9 cellular contexts compared by ENCODE assay signal in genomic region chr1:27575861-27576331, GRCh38. TPM values are rescaled to one million over a fixed set of nuclear protein-coding genes. Genes with fewer than 3 reads are reported as not detected.
A peak's percentile ranks its signal among the peaks of the same experiment; 100 is the strongest.
DNase-seq lines count a peak whose midpoint lies in the region; ATAC-seq, FAIRE-seq and TF ChIP-seq lines count a peak whose summit lies in the region.
"Had no signal": no experiment of that assay in that cellular context is flagged by ENCODE, and none has a peak within 500 bp of the region (broad histone marks: within the 10 kb centered on the region; RNA-seq: fewer than 3 reads in every experiment).

No MANE protein-coding gene starts in this region.

- intact Hi-C loops in CD8-positive, alpha-beta T cell (cut with DNase I, micrococcal nuclease): no loop called here
- intact Hi-C loops in mammary epithelial cell (cut with micrococcal nuclease): loop anchor here (1.0 kb wide), 2 partner anchors 19 to 23 kb away; no protein-coding TSS in a partner anchor
- intact Hi-C loops in stomach (cut with DNase I; ENCODE audit: low total_unique reads): no loop called here

- H3K9me3 ChIP-seq in CD8-positive, alpha-beta T cell (ENCODE audit: low read length): no peaks in the 10 kb centered on the region
- H3K9me3 ChIP-seq in mammary epithelial cell (replicated peaks; ENCODE audit: insufficient read depth, low read length) (no peaks in the 10 kb centered on the region), stomach (no peaks in the 10 kb centered on the region)

- peak overlapping the region; percentile 22 for H3K4me3 Mint-ChIP-seq in CD8-positive, alpha-beta T cell

- dilution Hi-C loops in mammary epithelial cell (cut with HindIII; ENCODE audit: low sequenced_read_pairs): loop anchor here (5.0 kb wide), 1 partner anchor 76 kb away; no protein-coding TSS in a partner anchor

- H3K27ac ChIP-seq in CD8-positive, alpha-beta T cell (ENCODE audit: low read depth, low read length): no peak overlapping the region
- H3K27ac ChIP-seq in mammary epithelial cell (ENCODE audit: insufficient read depth, low read depth, low read length) (no peak overlapping the region), stomach (peak overlapping the region; percentile 85 to 97 (median 95))

- H3K27me3 ChIP-seq in CD8-positive, alpha-beta T cell (ENCODE audit: insufficient read depth, low read length): no peaks in the 10 kb centered on the region
- H3K27me3 ChIP-seq in mammary epithelial cell (ENCODE audit: insufficient read depth, low read length) (no peaks in the 10 kb centered on the region), stomach (peaks cover 0 to 10% (median 0%) of the 10 kb centered on the region in 3 donors)

- H3K4me1 ChIP-seq in CD8-positive, alpha-beta T cell (ENCODE audit: insufficient read depth, low read length): no peaks in the 10 kb centered on the region
- peaks cover 62% of the 10 kb centered on the region for H3K4me1 ChIP-seq in mammary epithelial cell (ENCODE audit: insufficient read depth, low read length)
- peaks cover 72 to 81% (median 77%) of the 10 kb centered on the region in 4 donors for H3K4me1 ChIP-seq in stomach

- TF ChIP-seq CTCF in CD8-positive, alpha-beta T cell (IDR thresholded peaks at IDR 0.05): no peak
- TF ChIP-seq CTCF in mammary epithelial cell (conservative IDR thresholded peaks at IDR 0.05 in 1 of 2, IDR thresholded peaks at IDR 0.05 in 1 of 2; ENCODE audit: extremely low read depth in 1 of 2, insufficient read depth in 1 of 2, low read depth in 1 of 2, low read length in 2 of 2): peak in 1 of 2 donors; percentile 10
- TF ChIP-seq CTCF in stomach (IDR thresholded peaks at IDR 0.05): peak in 1 of 7 experiments; percentile 2

- TF ChIP-seq POLR2A in stomach (IDR thresholded peaks at IDR 0.05) (no peak), H54 (IDR thresholded peaks at IDR 0.05; ENCODE audit: low read depth, low read length) (no peak)

- H4K20me1 ChIP-seq in mammary epithelial cell (ENCODE audit: insufficient read depth, low read length): no peaks in the 10 kb centered on the region

- H3K27me3 Mint-ChIP-seq in CD8-positive, alpha-beta T cell (ENCODE audit: low read depth): no peaks in the 10 kb centered on the region

- no peak for FAIRE-seq in H54 (lab: Jason Lieb, UNC)
- FAIRE-seq: islet of Langerhans had no signal

- in situ Hi-C loops in mammary epithelial cell (cut with MboI; ENCODE audit: low sequenced_read_pairs in 2 of 2): no loop called here

- H3K4me3 ChIP-seq in CD8-positive, alpha-beta T cell (ENCODE audit: low read depth, low read length): no peak overlapping the region
- H3K4me3 ChIP-seq in mammary epithelial cell (replicated peaks in 1 of 3; ENCODE audit: insufficient read depth in 1 of 3, low read depth in 2 of 3, low read length in 3 of 3): peak overlapping the region in 2 of 3 experiments; percentile 8 to 33
- peak overlapping the region; percentile 41 to 54 (median 50) for H3K4me3 ChIP-seq in stomach

- no peak for DNase-seq in CD8-positive, alpha-beta T cell
- DNase-seq in HuH-7 (ENCODE audit: low spot score) (peak; percentile 76), mammary epithelial cell (peak; percentile 54), islet precursor cell (peak; percentile 94), stomach (peak; percentile 84), H54 (ENCODE audit: insufficient read length, low spot score) (no peak), T-helper 9 cell (no peak)
- no peak for DNase-seq in activated effector memory CD4-positive, alpha-beta T cell treated with anti-CD3 and anti-CD28 coated beads, Interleukin-2, amount 50 U/mL, for 16 hours

- H3K4me2 ChIP-seq in mammary epithelial cell (ENCODE audit: insufficient read depth, low read depth, low read length): peak overlapping the region; percentile 88

- H3K27ac Mint-ChIP-seq in CD8-positive, alpha-beta T cell: no peak overlapping the region

- peaks cover 34% of the 10 kb centered on the region for H3K4me1 Mint-ChIP-seq in CD8-positive, alpha-beta T cell (ENCODE audit: low read depth)

- no peak overlapping the region for H2AFZ ChIP-seq in mammary epithelial cell (ENCODE audit: low read depth, low read length)

- no peak for ATAC-seq in CD8-positive, alpha-beta T cell

- no peaks in the 10 kb centered on the region for H3K36me3 ChIP-seq in CD8-positive, alpha-beta T cell (ENCODE audit: insufficient read depth, low read length)
- H3K36me3 ChIP-seq in mammary epithelial cell (ENCODE audit: insufficient read depth, low read length) (no peaks in the 10 kb centered on the region), stomach (no peaks in the 10 kb centered on the region)

- TF ChIP-seq EP300 in stomach (IDR thresholded peaks at IDR 0.05): no peak

- no TSS peak for BruUV-seq in mammary epithelial cell (replicated peaks; lab: Mats Ljungman, UMichigan)

- WGBS in mammary epithelial cell (ENCODE audit: low coverage, missing lambda C conversion rate): 9% methylated on average over 7 of the region's 42 CpGs
- WGBS in stomach, 5 donors: 5 to 10% (median 8%) methylated on average over 11 to 41 of the region's 42 CpGs

- POLR2A ChIA-PET in CD8-positive, alpha-beta T cell (lab: Charles Lee): no interaction called here

- H3K9me3 Mint-ChIP-seq in CD8-positive, alpha-beta T cell: no peaks in the 10 kb centered on the region

- peaks cover 87% of the 10 kb centered on the region for H3K79me2 ChIP-seq in mammary epithelial cell (ENCODE audit: insufficient read depth, low read length)

- no peaks in the 10 kb centered on the region for H3K36me3 Mint-ChIP-seq in CD8-positive, alpha-beta T cell

- CTCF ChIA-PET in CD8-positive, alpha-beta T cell (lab: Charles Lee): interaction anchor here (0.9 to 2.5 kb wide), 3 partner anchors 19 to 279 kb away, joined by 3 to 13 read pairs (median 3); no protein-coding TSS in a partner anchor
- CTCF ChIA-PET in mammary epithelial cell (lab: Charles Lee; ENCODE audit: low non-redundant PET): no interaction called here

- peak overlapping the region; percentile 14 for H3K9ac ChIP-seq in mammary epithelial cell (ENCODE audit: insufficient read depth, low read length)

RNA-seq across cellular contexts. Expression of gene AHDC1, which starts 28.0 kb away (rescaled TPM):
- 10 to 100 TPM; 19.5 to 21.1 TPM for total RNA-seq in CD8-positive, alpha-beta T cell
- total RNA-seq in mammary epithelial cell: 10 to 100 TPM; 35.3 to 51.8 TPM
- polyA plus RNA-seq in mammary epithelial cell: 8.0 TPM
- polyA minus RNA-seq in mammary epithelial cell: 21.4 TPM
- 10 to 100 TPM; 10.8 to 95.0 (median 35.1) TPM for total RNA-seq in stomach
- 10 to 100 TPM in 1 of 3 donors, 1 to 10 TPM in 2; 5.8 to 10.3 (median 8.3) TPM for polyA plus RNA-seq in stomach

RNA-seq across cellular contexts. Expression of gene FGR, which starts 59.1 kb away (rescaled TPM):
- 1 to 10 TPM; 1.4 to 2.5 TPM for total RNA-seq in CD8-positive, alpha-beta T cell
- total RNA-seq in mammary epithelial cell (under 1 TPM; 0.50 to 0.56 TPM), stomach (1 to 10 TPM in 3 of 5 donors, not detected in 2; 6.7 to 8.8 (median 7.0) TPM)
- polyA plus RNA-seq in mammary epithelial cell (0.06 TPM), stomach (1 to 10 TPM; 3.1 to 9.9 (median 4.6) TPM)
- polyA minus RNA-seq in mammary epithelial cell: not detected

Comparison
In these comparisons a context has a peak if more than half of its experiments do, and no peak if none do; other contexts are left out.
1. DNase-seq: peak in HuH-7 (single experiment), mammary epithelial cell (single experiment), islet precursor cell (single experiment) and stomach (single experiment); none in CD8-positive, alpha-beta T cell (0 of 7), H54 (single experiment), T-helper 9 cell (single experiment) and activated effector memory CD4-positive, alpha-beta T cell treated with anti-CD3 and anti-CD28 coated beads, Interleukin-2, amount 50 U/mL, for 16 hours (single experiment).
2. H3K27ac ChIP-seq: peak in stomach (5 of 5); none in CD8-positive, alpha-beta T cell (single experiment) and mammary epithelial cell (single experiment).